8 cellular contexts compared by ENCODE assay signal in genomic region chr1:43947061-43947889, GRCh38. TPM values are rescaled to one million over a fixed set of nuclear protein-coding genes. Genes with fewer than 3 reads are reported as not detected.
DNase-seq lines count a peak whose midpoint lies in the region; ATAC-seq and TF ChIP-seq lines count a peak whose summit lies in the region.

No MANE protein-coding gene starts in this region.

- no peak overlapping the region for H3K4ac ChIP-seq in H9 (ENCODE audit: low read depth, low read length)

- no peak overlapping the region for H3K27ac ChIP-seq in AG04450 (ENCODE audit: low read depth, low read length)
- no peak overlapping the region for H3K27ac ChIP-seq in H9 (ENCODE audit: insufficient read length, low read depth, low read length)
- peak overlapping the region; percentile 96 for H3K27ac ChIP-seq in VCaP
- peak overlapping the region; percentile 92 to 94 for H3K27ac ChIP-seq in prostate gland

- H2BK12ac ChIP-seq in H9 (ENCODE audit: insufficient read length, low read depth, low read length): no peak overlapping the region

- no peak overlapping the region for H2BK15ac ChIP-seq in H9 (ENCODE audit: low read depth, low read length)

- no peak overlapping the region for H2BK5ac ChIP-seq in H9 (ENCODE audit: insufficient read length, low read length)

- H3K14ac ChIP-seq in H9 (ENCODE audit: insufficient read depth, low read length): no peak overlapping the region

- H3K27me3 ChIP-seq in AG04450 (ENCODE audit: control insufficient read depth, insufficient read depth, low read length) (no peaks in the 10 kb centered on the region), H9 (ENCODE audit: insufficient read depth, low read length) (no peaks in the 10 kb centered on the region), prostate gland (replicated peaks; ENCODE audit: insufficient read depth) (no peaks in the 10 kb centered on the region)

- TF ChIP-seq CTCF in AG04450 (IDR thresholded peaks at IDR 0.05; ENCODE audit: low read depth, low read length) (no peak), H9 (conservative IDR thresholded peaks at IDR 0.05) (no peak), VCaP (conservative IDR thresholded peaks at IDR 0.05) (no peak), foreskin fibroblast (IDR thresholded peaks at IDR 0.05; ENCODE audit: low read depth, low read length) (no peak), prostate gland (IDR thresholded peaks at IDR 0.05) (no peak), GM10266 (IDR thresholded peaks at IDR 0.05; ENCODE audit: control insufficient read depth, insufficient read depth, low read depth, missing control alignments) (no peak)

- H3K4me1 Mint-ChIP-seq in H9: peaks cover 26 to 34% of the 10 kb centered on the region in 2 experiments

- WGBS in H9 (ENCODE audit: extremely low coverage, insufficient read length, low lambda C conversion rate): no CpG with 5 or more reads among the region's 27 CpGs
- WGBS in prostate gland: 5% methylated on average over 21 of the region's 27 CpGs

- no peaks in the 10 kb centered on the region for H4K20me1 ChIP-seq in H9 (ENCODE audit: control insufficient read depth, insufficient read depth, insufficient read length)

- no peak overlapping the region for H3K18ac ChIP-seq in H9 (ENCODE audit: insufficient read length, low read depth, low read length)

- H2BK120ac ChIP-seq in H9 (ENCODE audit: low read depth, low read length, poor library complexity, severe bottlenecking): no peak overlapping the region

- no peaks in the 10 kb centered on the region for H3K36me3 ChIP-seq in prostate gland

- H3K56ac ChIP-seq in H9 (ENCODE audit: insufficient read length, low read depth, low read length): no peak overlapping the region

- no peaks in the 10 kb centered on the region; the same call in 1 of the 2 replicates for H3K9me3 ChIP-seq in AG04450 (ENCODE audit: control insufficient read depth, insufficient read depth, low read length)
- no peaks in the 10 kb centered on the region for H3K9me3 ChIP-seq in H9 (ENCODE audit: control insufficient read depth, low read depth, low read length)
- H3K9me3 ChIP-seq in prostate gland: no peaks in the 10 kb centered on the region

- peak overlapping the region; percentile 91 for H3K4me3 ChIP-seq in AG04450 (ENCODE audit: low read depth, low read length)
- H3K4me3 ChIP-seq in foreskin fibroblast (ENCODE audit: low read depth in 1 of 2, low read length in 2 of 2): peak overlapping the region; percentile 92 to 94
- H3K4me3 ChIP-seq in prostate gland: peak overlapping the region; percentile 69 to 73

- H3K79me1 ChIP-seq in H9 (ENCODE audit: insufficient read depth, low read depth, low read length, poor library complexity, severe bottlenecking): no peaks in the 10 kb centered on the region

- CTCF ChIA-PET in AG04450 (lab: Charles Lee): interaction anchor here (1.3 to 7.5 kb wide), 2 partner anchors 13 to 184 kb away, joined by 7 to 80 read pairs; partner anchors contain the start of gene ARTN

- H3K4me1 ChIP-seq in H9 (ENCODE audit: insufficient read depth, low read length) (no peaks in the 10 kb centered on the region), prostate gland (replicated peaks) (peaks cover 17% of the 10 kb centered on the region)

- no peak for TF ChIP-seq POLR2A in prostate gland (IDR thresholded peaks at IDR 0.05)

- no peak overlapping the region for H4K8ac ChIP-seq in H9 (replicated peaks; ENCODE audit: insufficient read length, low read depth, low read length)

- H3K27me3 Mint-ChIP-seq in H9 (ENCODE audit: low read depth): no peaks in the 10 kb centered on the region; the same call in 1 of the 2 replicates

- DNase-seq in AG04450 (ENCODE audit: low read depth, low spot score) (no peak), H9 (no peak), foreskin fibroblast (no peak), prostate gland (ENCODE audit: low spot score) (no peak), GM10266 (ENCODE audit: extremely low spot score) (no peak)
- DNase-seq in stimulated activated CD4-positive, alpha-beta T cell treated with anti-CD3 and anti-CD28 coated beads, Interleukin-1b, Interleukin-23, amount 100 ng/mL, for 48 hours: no peak

- peak overlapping the region; percentile 84 to 88 for H3K4me3 Mint-ChIP-seq in H9

- no peak overlapping the region for H3T11ph ChIP-seq in H9 (ENCODE audit: low read length)

- H2BK20ac ChIP-seq in H9 (ENCODE audit: low read depth, low read length, poor library complexity, severe bottlenecking): no peak overlapping the region

- no peak overlapping the region for H4K91ac ChIP-seq in H9 (ENCODE audit: insufficient read length, low read depth, low read length)

- peak overlapping the region in 2 of 3 experiments; percentile 94 to 98; a peak in 4 of 7 replicates for H3K27ac Mint-ChIP-seq in H9

- POLR2A ChIA-PET in AG04450 (lab: Yijun Ruan, JAX): interaction anchor here (1.6 kb wide), 2 partner anchors 23 to 28 kb away, joined by 3 to 5 read pairs; partner anchors contain the start of genes ATP6V0B and DPH2

- no peak overlapping the region for H2AK5ac ChIP-seq in H9 (ENCODE audit: insufficient read length, low read length)

- peaks cover 0 to 9% (median 7%) of the 10 kb centered on the region in 3 experiments; a peak in 6 of 7 replicates for H3K36me3 Mint-ChIP-seq in H9 (ENCODE audit: insufficient read depth in 1 of 3, low read depth in 3 of 3)

- no peaks in the 10 kb centered on the region for H3K79me2 ChIP-seq in H9 (ENCODE audit: insufficient read depth, low read length)

- H4K5ac ChIP-seq in H9 (ENCODE audit: insufficient read length, low read depth, low read length): no peak overlapping the region

- no peak overlapping the region for H2AFZ ChIP-seq in H9 (ENCODE audit: low read length)

- no peaks in the 10 kb centered on the region for H3K9me3 Mint-ChIP-seq in H9

- H3K4me2 ChIP-seq in H9 (ENCODE audit: insufficient read depth, insufficient read length, low read length): peak overlapping the region; percentile 63

- H3K23ac ChIP-seq in H9 (ENCODE audit: insufficient read length, low read depth, low read length): no peak overlapping the region

- H3K23me2 ChIP-seq in H9 (ENCODE audit: insufficient read length, low read depth, low read length, poor library complexity, severe bottlenecking): peaks cover 10% of the 10 kb centered on the region

- ATAC-seq in HG02885 (IDR thresholded peaks at IDR 0.05; ENCODE audit: poor library complexity, unreplicated experiment): no peak

- peak overlapping the region; percentile 50 for H3K9ac ChIP-seq in H9 (ENCODE audit: extremely low read depth, insufficient read length, low read length)

- intact Hi-C loops in prostate gland (cut with DNase I): no loop called here

RNA-seq across cellular contexts. Expression of gene IPO13, which starts 0.5 kb away (rescaled TPM):
- 11.2 and 16.1 TPM in 2 replicates for polyA plus RNA-seq in AG04450 (2011; rRNA removed)
- 31.2 and 43.9 TPM in 2 replicates for polyA minus RNA-seq in AG04450 (2011; rRNA and poly(A)+ RNA removed)
- total RNA-seq in H9 (2021) (22.0 and 24.5 TPM in 2 replicates), prostate gland (10 to 100 TPM; 27.7 to 55.7 TPM)

RNA-seq across cellular contexts. Expression of gene ARTN, which starts 13.7 kb away (rescaled TPM):
- 0.21 TPM in 1 of 2 replicates, not detected in the other for polyA plus RNA-seq in AG04450 (2011; rRNA removed)
- not detected in 2 replicates for polyA minus RNA-seq in AG04450 (2011; rRNA and poly(A)+ RNA removed)
- total RNA-seq in H9 (2021) (10.6 and 11.6 TPM in 2 replicates), prostate gland (1 to 10 TPM; 4.1 to 5.4 TPM)

RNA-seq across cellular contexts. Expression of gene DPH2, which starts 22.5 kb away (rescaled TPM):
- polyA plus RNA-seq in AG04450 (2011; rRNA removed): 17.9 and 22.2 TPM in 2 replicates
- polyA minus RNA-seq in AG04450 (2011; rRNA and poly(A)+ RNA removed): 17.2 and 25.0 TPM in 2 replicates
- 74.4 and 79.6 TPM in 2 replicates for total RNA-seq in H9 (2021)
- 10 to 100 TPM; 25.4 to 31.1 TPM for total RNA-seq in prostate gland

RNA-seq across cellular contexts. Expression of gene ATP6V0B, which starts 27.5 kb away (rescaled TPM):
- polyA plus RNA-seq in AG04450 (2011; rRNA removed): 130 and 140 TPM in 2 replicates
- 64.5 and 77.1 TPM in 2 replicates for polyA minus RNA-seq in AG04450 (2011; rRNA and poly(A)+ RNA removed)
- total RNA-seq in H9 (2021) (127 and 131 TPM in 2 replicates), prostate gland (100 to 1,000 TPM; 180 to 245 TPM)

RNA-seq across cellular contexts. Expression of gene B4GALT2, which starts 31.7 kb away (rescaled TPM):
- polyA plus RNA-seq in AG04450 (2011; rRNA removed): 39.0 and 50.4 TPM in 2 replicates
- polyA minus RNA-seq in AG04450 (2011; rRNA and poly(A)+ RNA removed): 40.8 and 55.5 TPM in 2 replicates
- 70.9 and 74.0 TPM in 2 replicates for total RNA-seq in H9 (2021)
- 10 to 100 TPM; 34.8 to 63.9 TPM for total RNA-seq in prostate gland

Comparison
In these comparisons a context has a peak if more than half of its experiments do, and no peak if none do; other contexts are left out.
1. H3K27ac ChIP-seq: peak in VCaP (single experiment) and prostate gland (2 of 2); none in AG04450 (single experiment) and H9 (single experiment).
2. Peak in every context shown above with its lines, with median percentiles within 50 percentile points of each other: H3K4me3 ChIP-seq.